In the genomic region with DNA sequence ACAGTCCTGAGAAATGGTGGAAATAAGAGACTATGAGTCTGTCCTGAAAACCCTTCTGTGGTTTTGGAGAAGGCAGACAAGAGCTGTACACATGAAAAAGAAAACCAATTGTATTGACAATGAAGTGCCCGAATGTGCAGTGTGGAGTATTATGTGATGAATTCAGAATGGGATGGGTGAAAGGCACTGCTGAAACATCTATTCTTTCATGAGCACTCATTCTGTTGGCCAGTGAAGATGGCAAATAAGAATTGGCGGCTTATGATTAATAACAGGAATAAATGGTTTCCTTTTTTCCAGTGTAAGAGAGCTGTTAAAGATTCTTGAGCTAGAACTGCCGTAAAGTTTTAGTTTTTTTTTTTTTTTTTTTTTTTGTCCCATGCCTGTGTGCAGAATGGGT, we compare ENCODE assay signal across 22 cellular contexts.
"Had no signal": no experiment of that assay in that cellular context is flagged by ENCODE, and none has a peak within 500 bp of the region (broad histone marks: within the 10 kb centered on the region; RNA-seq: fewer than 3 reads in every experiment).

No MANE protein-coding gene starts in this region.

- H3K4me3 Mint-ChIP-seq: activated CD4-positive, alpha-beta memory T cell treated with anti-CD3 and anti-CD28 coated beads for 36 hours; activated naive CD4-positive, alpha-beta T cell treated with anti-CD3 and anti-CD28 coated beads, Interleukin-2, amount 50 U/mL, for 24 hours; neural crest cell; type B pancreatic cell had no signal

- H3K9me3 Mint-ChIP-seq: activated CD4-positive, alpha-beta memory T cell treated with anti-CD3 and anti-CD28 coated beads for 36 hours; neural crest cell; type B pancreatic cell had no signal

- ATAC-seq: body of pancreas, heart right ventricle, left cardiac atrium, right lobe of liver had no signal

- H3K27me3 Mint-ChIP-seq: activated CD4-positive, alpha-beta memory T cell treated with anti-CD3 and anti-CD28 coated beads for 36 hours; activated naive CD4-positive, alpha-beta T cell treated with anti-CD3 and anti-CD28 coated beads, Interleukin-2, amount 50 U/mL, for 24 hours; type B pancreatic cell had no signal

- H3K9me3 ChIP-seq: body of pancreas, heart right ventricle, right lobe of liver, thoracic aorta, vagina had no signal

- H3K27ac ChIP-seq: body of pancreas, cardiac muscle cell, epithelial cell of prostate, heart right ventricle, right lobe of liver, thoracic aorta, vagina had no signal

- H3K4me3 ChIP-seq: body of pancreas, cardiac muscle cell, heart right ventricle, right lobe of liver, thoracic aorta, vagina had no signal

- DNase-seq: activated CD4-positive, alpha-beta memory T cell treated with anti-CD3 and anti-CD28 coated beads for 36 hours; activated CD4-positive, alpha-beta T cell treated with anti-CD3 and anti-CD28 coated beads for 4 hours; activated gamma-delta T cell; anterior cingulate cortex; body of pancreas; cortex of kidney; heart right ventricle; islet precursor cell; left cardiac atrium; mesenchymal stem cell; occipital lobe; right lobe of liver; small intestine; stimulated activated naive CD4-positive, alpha-beta T cell treated with Interleukin-2 at 50 U/mL for 16 hours; T-helper 9 cell had no signal

- H3K36me3 ChIP-seq: right lobe of liver, thoracic aorta had no signal

- H3K27ac Mint-ChIP-seq: activated CD4-positive, alpha-beta memory T cell treated with anti-CD3 and anti-CD28 coated beads for 36 hours; activated naive CD4-positive, alpha-beta T cell treated with anti-CD3 and anti-CD28 coated beads, Interleukin-2, amount 50 U/mL, for 24 hours; type B pancreatic cell had no signal

- H3K27me3 ChIP-seq: body of pancreas, cardiac muscle cell, heart right ventricle, right lobe of liver, vagina had no signal
